Comparison of ENCODE assay signal across 10 cellular contexts in the genomic region with DNA sequence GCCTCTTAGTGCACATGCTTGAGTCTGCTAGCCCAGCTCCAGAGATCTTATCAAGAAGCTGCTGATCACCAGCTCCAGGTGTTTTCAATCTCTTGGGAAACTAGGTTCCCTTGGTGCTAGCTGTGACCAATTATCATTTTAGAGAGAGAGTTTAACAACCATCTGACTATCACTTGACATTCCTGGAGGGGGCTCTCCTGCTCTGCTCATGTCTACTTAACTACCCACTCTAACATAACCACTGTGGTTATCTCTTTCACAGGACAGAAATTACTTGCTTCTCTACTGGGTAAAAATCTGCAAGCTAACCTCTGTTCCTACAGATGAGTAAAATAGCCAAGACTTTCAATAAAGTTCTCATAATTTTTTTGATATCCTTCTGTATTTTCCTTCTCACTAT.
DNase-seq lines count a peak whose midpoint lies in the region; ATAC-seq, FAIRE-seq and TF ChIP-seq lines count a peak whose summit lies in the region.
"Had no signal": no experiment of that assay in that cellular context is flagged by ENCODE, and none has a peak within 500 bp of the region (broad histone marks: within the 10 kb centered on the region; RNA-seq: fewer than 3 reads in every experiment).

No MANE protein-coding gene starts in this region.

- 0 out of 2 replicates have a peak, but pooled peaks have one; percentile 22 for TF ChIP-seq RAD21 in IMR-90 (IDR thresholded peaks at IDR 0.05; ENCODE audit: low read length)

- dilution Hi-C loops in IMR-90 (cut with HindIII; ENCODE audit: low sequenced_read_pairs, unreplicated experiment) = no loop called here

- BruUV-seq in IMR-90 (replicated peaks; lab: Mats Ljungman, UMichigan) = no TSS peak

- no peak overlapping the region for H4K5ac ChIP-seq in IMR-90 (ENCODE audit: low read depth, low read length)

- H2AFZ ChIP-seq in IMR-90 (replicated peaks; ENCODE audit: low read length, poor library complexity) (no peak overlapping the region), hepatocyte (no peak overlapping the region), mesenchymal stem cell (ENCODE audit: low read depth, low read length) (no peak overlapping the region)

- H3K4me2 ChIP-seq in IMR-90 (ENCODE audit: low read depth, low read length) (no peak overlapping the region), hepatocyte (no peak overlapping the region), mesenchymal stem cell (ENCODE audit: low read length, poor library complexity, severe bottlenecking) (no peak overlapping the region)

- H3K4ac ChIP-seq in IMR-90 (ENCODE audit: low read depth, low read length) = no peak overlapping the region
- no peak overlapping the region for H3K4ac ChIP-seq in mesenchymal stem cell (ENCODE audit: low read depth in 1 of 2, low read length in 2 of 2)

- H2BK20ac ChIP-seq in IMR-90 (ENCODE audit: low read depth, low read length) = no peak overlapping the region

- H2BK12ac ChIP-seq in mesenchymal stem cell (ENCODE audit: low read length in 2 of 2) = no peak overlapping the region

- in situ Hi-C loops in GM13977 (cut with MboI; ENCODE audit: low pct_unique_long_range_greater_than_20kb, low sequenced_read_pairs, unreplicated experiment) = no loop called here
- in situ Hi-C loops in IMR-90 (cut with MboI; ENCODE audit: low sequenced_read_pairs) = no loop called here

- no peaks in the 10 kb centered on the region for H3K4me1 ChIP-seq in IMR-90 (ENCODE audit: control insufficient read depth, insufficient read depth, low read length)
- no peaks in the 10 kb centered on the region for H3K4me1 ChIP-seq in hepatocyte (ENCODE audit: insufficient read depth)
- no peaks in the 10 kb centered on the region for H3K4me1 ChIP-seq in mesenchymal stem cell (ENCODE audit: control insufficient read depth, insufficient read depth, low read depth, low read length)
- H3K4me1 ChIP-seq: esophagus muscularis mucosa had no signal

- H3K9me1 ChIP-seq in IMR-90 (ENCODE audit: insufficient read depth, low read length) = no peaks in the 10 kb centered on the region

- TF ChIP-seq POLR2A in IMR-90 (IDR thresholded peaks at IDR 0.05; ENCODE audit: low read depth, low read length) = no peak

- TF ChIP-seq CTCF in AG10803 (conservative IDR thresholded peaks at IDR 0.05; ENCODE audit: low read length) = peak; percentile 17; the same call in 1 of the 2 replicates
- peak; percentile 10 for TF ChIP-seq CTCF in GM13977 (IDR thresholded peaks at IDR 0.05; ENCODE audit: extremely low read depth, insufficient read depth, missing control alignments)
- no peak for TF ChIP-seq CTCF in IMR-90 (conservative IDR thresholded peaks at IDR 0.05; ENCODE audit: low read depth, low read length)
- peak; percentile 6 for TF ChIP-seq CTCF in bronchial epithelial cell (IDR thresholded peaks at IDR 0.05; ENCODE audit: insufficient read depth, low read length, severe bottlenecking)
- no peak for TF ChIP-seq CTCF in GM10248 (IDR thresholded peaks at IDR 0.05; ENCODE audit: control extremely low read depth, extremely low read depth, low read depth, missing control alignments)
- TF ChIP-seq CTCF in hepatocyte (IDR thresholded peaks at IDR 0.05; ENCODE audit: poor library complexity) = no peak

- H3K27me3 ChIP-seq in IMR-90 (ENCODE audit: control insufficient read depth, insufficient read depth, low read length) (no peaks in the 10 kb centered on the region), bronchial epithelial cell (ENCODE audit: control insufficient read depth, insufficient read depth, low read length) (no peaks in the 10 kb centered on the region), hepatocyte (no peaks in the 10 kb centered on the region), mesenchymal stem cell (ENCODE audit: control insufficient read depth in 1 of 2, insufficient read depth in 1 of 2, low read length in 2 of 2) (no peaks in the 10 kb centered on the region)
- H3K27me3 ChIP-seq: esophagus muscularis mucosa had no signal

- no peaks in the 10 kb centered on the region for H3K9me2 ChIP-seq in hepatocyte (replicated peaks; ENCODE audit: insufficient read depth)

- POLR2A ChIA-PET in IMR-90 (lab: Charles Lee; ENCODE audit: unreplicated experiment) = no interaction called here
- POLR2A ChIA-PET in GM10248 (lab: Yijun Ruan, JAX) = no interaction called here

- no peak overlapping the region for H2AK5ac ChIP-seq in IMR-90 (ENCODE audit: low read depth, low read length)
- H2AK5ac ChIP-seq in mesenchymal stem cell (ENCODE audit: low read length, severe bottlenecking) = no peak overlapping the region

- no peak for FAIRE-seq in bronchial epithelial cell (lab: Jason Lieb, UNC)

- H3K36me3 ChIP-seq in IMR-90 (ENCODE audit: control insufficient read depth, insufficient read depth, low read length) (no peaks in the 10 kb centered on the region), bronchial epithelial cell (ENCODE audit: control insufficient read depth, insufficient read depth, low read length) (no peaks in the 10 kb centered on the region), hepatocyte (replicated peaks; ENCODE audit: insufficient read depth, low read depth) (no peaks in the 10 kb centered on the region), mesenchymal stem cell (ENCODE audit: control insufficient read depth in 1 of 2, insufficient read depth in 2 of 2, low read depth in 1 of 2, low read length in 2 of 2) (no peaks in the 10 kb centered on the region)
- H3K36me3 ChIP-seq: esophagus muscularis mucosa had no signal

- H3K14ac ChIP-seq in IMR-90 (replicated peaks; ENCODE audit: low read depth, low read length) = no peak overlapping the region
- H3K14ac ChIP-seq in mesenchymal stem cell (ENCODE audit: low read length in 2 of 2) = no peak overlapping the region

- no peaks in the 10 kb centered on the region for H3K79me1 ChIP-seq in IMR-90 (ENCODE audit: low read depth in 1 of 2, low read length in 2 of 2)
- no peaks in the 10 kb centered on the region for H3K79me1 ChIP-seq in mesenchymal stem cell (replicated peaks; ENCODE audit: low read length, poor library complexity, severe bottlenecking)

- H3K18ac ChIP-seq in IMR-90 (ENCODE audit: low read depth, low read length) (no peak overlapping the region), mesenchymal stem cell (ENCODE audit: low read depth in 1 of 2, low read length in 2 of 2) (no peak overlapping the region)

- no peak overlapping the region for H3K27ac ChIP-seq in IMR-90 (ENCODE audit: insufficient read depth, low read length)
- H3K27ac ChIP-seq in hepatocyte = no peak overlapping the region
- H3K27ac ChIP-seq in mesenchymal stem cell (ENCODE audit: low read length, poor library complexity, severe bottlenecking) = no peak overlapping the region
- H3K27ac ChIP-seq: esophagus muscularis mucosa had no signal

- H4K8ac ChIP-seq in IMR-90 (ENCODE audit: low read depth in 2 of 2, low read length in 2 of 2) (no peak overlapping the region), mesenchymal stem cell (ENCODE audit: low read length) (no peak overlapping the region)

- peak; percentile 18 for DNase-seq in AG10803 (ENCODE audit: low read depth)
- no peak for DNase-seq in GM13977 (ENCODE audit: low spot score)
- DNase-seq in IMR-90 = no peak
- no peak for DNase-seq in bronchial epithelial cell (ENCODE audit: low read depth)
- no peak for DNase-seq in GM10248 (ENCODE audit: extremely low spot score)
- DNase-seq in inferior parietal cortex (ENCODE audit: extremely low spot score) = no peak
- DNase-seq in hepatocyte (ENCODE audit: low spot score) = no peak
- no peak for DNase-seq in mesenchymal stem cell
- DNase-seq: KG1 had no signal

- no peak overlapping the region for H3K9ac ChIP-seq in IMR-90 (ENCODE audit: low read depth, low read length)
- no peak overlapping the region for H3K9ac ChIP-seq in mesenchymal stem cell (ENCODE audit: low read length)

- no peak overlapping the region for H3K56ac ChIP-seq in IMR-90 (ENCODE audit: extremely low read depth, insufficient read depth, low read length)

- H3K4me3 ChIP-seq in AG10803 (ENCODE audit: low read length) = no peak overlapping the region
- H3K4me3 ChIP-seq in IMR-90 (ENCODE audit: insufficient read depth, low read depth, low read length) = no peak overlapping the region
- H3K4me3 ChIP-seq in bronchial epithelial cell (ENCODE audit: low read depth, low read length) = no peak overlapping the region
- no peak overlapping the region for H3K4me3 ChIP-seq in hepatocyte
- H3K4me3 ChIP-seq in mesenchymal stem cell (ENCODE audit: insufficient read depth in 1 of 2, low read depth in 1 of 2, low read length in 2 of 2) = no peak overlapping the region
- H3K4me3 ChIP-seq: esophagus muscularis mucosa had no signal

- H4K20me1 ChIP-seq in IMR-90 (ENCODE audit: insufficient read depth, low read length) (no peaks in the 10 kb centered on the region), hepatocyte (ENCODE audit: insufficient read depth, poor library complexity, severe bottlenecking) (no peaks in the 10 kb centered on the region)

- CTCF ChIA-PET in IMR-90 (lab: Yijun Ruan, JAX) (no interaction called here), GM10248 (lab: Yijun Ruan, JAX) (interaction anchor here (0.9 to 1.2 kb wide), 2 partner anchors 251 to 255 kb away, joined by 3 read pairs; no protein-coding TSS in a partner anchor)

- no peak overlapping the region for H2BK15ac ChIP-seq in IMR-90 (ENCODE audit: low read depth, low read length)
- H2BK15ac ChIP-seq in mesenchymal stem cell (ENCODE audit: low read depth, poor library complexity, severe bottlenecking) = no peak overlapping the region

- no peaks in the 10 kb centered on the region for H3K79me2 ChIP-seq in hepatocyte

- H3K9me3 ChIP-seq in IMR-90 (ENCODE audit: control insufficient read depth, insufficient read depth, low read length) (peaks cover 4% of the 10 kb centered on the region; the same call in 1 of the 2 replicates), hepatocyte (ENCODE audit: low read depth) (no peaks in the 10 kb centered on the region), mesenchymal stem cell (ENCODE audit: control insufficient read depth, low read length) (peaks cover 6% of the 10 kb centered on the region)
- H3K9me3 ChIP-seq: esophagus muscularis mucosa had no signal

- ATAC-seq in IMR-90 (ENCODE audit: low read depth) = no peak

- H2BK5ac ChIP-seq in IMR-90 (ENCODE audit: low read depth, low read length, poor library complexity, severe bottlenecking) (no peak overlapping the region), mesenchymal stem cell (ENCODE audit: low read depth, low read length, poor library complexity, severe bottlenecking) (no peak overlapping the region)

- H2AK9ac ChIP-seq in IMR-90 (replicated peaks; ENCODE audit: low read depth, low read length, poor library complexity) = no peak overlapping the region

- intact Hi-C loops in IMR-90 (cut with micrococcal nuclease) = no loop called here

- H3K23ac ChIP-seq in IMR-90 (ENCODE audit: low read depth, low read length) = no peak overlapping the region
- H3K23ac ChIP-seq in mesenchymal stem cell (ENCODE audit: low read length in 2 of 2) = no peak overlapping the region

- H2BK120ac ChIP-seq in IMR-90 (ENCODE audit: low read depth, low read length) (no peak overlapping the region), mesenchymal stem cell (ENCODE audit: low read depth, low read length) (no peak overlapping the region)

- H4K91ac ChIP-seq in IMR-90 (ENCODE audit: insufficient read depth, low read depth, low read length) (no peak overlapping the region), mesenchymal stem cell (ENCODE audit: low read length) (no peak overlapping the region)

TF ChIP-seq in IMR-90, 13 proteins besides CTCF, POLR2A, EP300 and RAD21 (continues in another document):
- no peak for TF ChIP-seq MAFK (IDR thresholded peaks at IDR 0.05; ENCODE audit: low read depth, low read length)
- no peak for TF ChIP-seq NFE2L2 (IDR thresholded peaks at IDR 0.05; ENCODE audit: low read depth, low read length)

Comparison
In these comparisons a context has a peak if more than half of its experiments do, and no peak if none do; other contexts are left out.
1. CTCF ChIP-seq: peak in AG10803 (single experiment), GM13977 (single experiment) and bronchial epithelial cell (single experiment); none in IMR-90 (single experiment), GM10248 (single experiment) and hepatocyte (single experiment).